8 cellular contexts compared by ENCODE assay signal in the genomic region with DNA sequence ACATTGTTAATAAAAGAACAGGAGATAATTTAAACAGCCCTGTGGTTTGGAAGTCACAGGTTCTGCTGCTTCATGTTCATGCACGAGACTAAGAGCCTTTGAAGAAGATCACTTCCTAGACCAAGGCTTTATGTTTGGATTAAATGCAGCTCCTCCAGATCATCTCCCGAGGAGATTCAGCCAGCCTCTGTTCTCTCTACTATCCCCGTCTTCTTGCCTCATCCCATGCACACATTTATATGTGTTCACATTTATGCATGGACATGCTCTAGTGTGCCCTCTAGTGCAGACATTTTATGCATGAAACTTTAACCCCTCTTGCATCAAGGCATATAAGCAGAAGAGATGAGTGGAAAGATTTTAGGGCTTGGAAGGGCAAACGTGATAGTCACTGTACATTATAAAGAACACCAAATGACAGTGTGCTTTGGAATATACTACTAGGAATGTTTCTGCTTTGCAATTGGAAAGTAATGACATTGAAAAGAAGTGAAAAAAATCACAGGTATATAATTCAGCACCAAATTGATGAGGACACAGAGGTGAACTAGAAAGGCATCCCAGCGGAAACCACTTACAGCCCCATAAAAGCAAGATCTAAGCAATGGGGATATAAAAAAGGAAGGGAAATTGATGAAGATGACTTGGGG.
DNase-seq lines count a peak whose midpoint lies in the region; ATAC-seq, FAIRE-seq and TF ChIP-seq lines count a peak whose summit lies in the region.
"Not testable (repeated sequence)": the region's sequence is repeated elsewhere in the genome, so short reads cannot be mapped to it uniquely, and the experiment has no call there.

No MANE protein-coding gene starts in this region.

- H4K91ac ChIP-seq in mesenchymal stem cell (ENCODE audit: low read length), result not testable (repeated sequence)

- DNase-seq in BJ (ENCODE audit: low read depth); GM23248; Panc1 (ENCODE audit: low read depth, low spot score); activated CD8-positive, alpha-beta T cell treated with anti-CD3 and anti-CD28 coated beads for 36 hours; K562 (ENCODE audit: extremely low read depth in 1 of 4, low spot score in 3 of 4); Right ventricle myocardium superior: not testable (repeated sequence)
- DNase-seq in mesenchymal stem cell, result peak; percentile 46

- H2BK5ac ChIP-seq in mesenchymal stem cell (ENCODE audit: low read depth, low read length, poor library complexity, severe bottlenecking), result not testable (repeated sequence)

- H3K9me3 ChIP-seq in GM23248 (ENCODE audit: low read depth); Panc1 (ENCODE audit: control insufficient read depth, insufficient read depth, low read depth, low read length); K562 (replicated peaks; ENCODE audit: control insufficient read depth, insufficient read depth, low read depth, low read length); mesenchymal stem cell (ENCODE audit: control insufficient read depth, low read length): not testable (repeated sequence)

- peak; percentile 94 for FAIRE-seq in K562 (lab: Jason Lieb, UNC)

- peak overlapping the region; percentile 30; the same call in 1 of the 2 replicates for H3K27ac ChIP-seq in GM23248
- H3K27ac ChIP-seq in Panc1 (ENCODE audit: low read length); K562 (ENCODE audit: extremely low read depth, low read depth, low read length); mesenchymal stem cell (ENCODE audit: low read length, poor library complexity, severe bottlenecking): not testable (repeated sequence)

- not testable (repeated sequence) for H3K23ac ChIP-seq in mesenchymal stem cell (ENCODE audit: low read length in 2 of 2)

- peak overlapping the region; percentile 59 for H3K4me3 Mint-ChIP-seq in activated CD8-positive, alpha-beta T cell treated with anti-CD3 and anti-CD28 coated beads for 36 hours
- H3K4me3 Mint-ChIP-seq in stimulated activated memory B cell treated with anti-CD40 and anti-IgM and Interleukin-4, amounts not matched to agents 10 μg/mL and 1 μg/mL and 100 μg/mL, for 72 hours, result peak overlapping the region; percentile 33

- not testable (repeated sequence) for H2BK120ac ChIP-seq in mesenchymal stem cell (ENCODE audit: low read depth, low read length)

- not testable (repeated sequence) for H4K8ac ChIP-seq in mesenchymal stem cell (ENCODE audit: low read length)

- not testable (repeated sequence) for H2AFZ ChIP-seq in GM23248; K562 (ENCODE audit: low read depth, low read length); mesenchymal stem cell (ENCODE audit: low read depth, low read length)

- H3K4ac ChIP-seq in mesenchymal stem cell (ENCODE audit: low read depth in 1 of 2, low read length in 2 of 2), result not testable (repeated sequence)

- not testable (repeated sequence) for BruUV-seq in Panc1 (replicated peaks; lab: Mats Ljungman, UMichigan); K562 (replicated peaks; lab: Mats Ljungman, UMichigan)

- not testable (repeated sequence) for TF ChIP-seq RAD21 in K562 (CRISPR knock-in tag; conservative IDR thresholded peaks at IDR 0.05 in 1 of 2, IDR thresholded peaks at IDR 0.05 in 1 of 2)

- TF ChIP-seq CTCF in BJ (IDR thresholded peaks at IDR 0.05; ENCODE audit: insufficient read depth, low read depth, low read length) (0 out of 2 replicates have a peak, but pooled peaks have one; percentile 2), Panc1 (IDR thresholded peaks at IDR 0.05) (peak; percentile 14; the same call in 1 of the 2 replicates)
- not testable (repeated sequence) for TF ChIP-seq CTCF in activated CD8-positive, alpha-beta T cell treated with anti-CD3 and anti-CD28 coated beads for 36 hours (IDR thresholded peaks at IDR 0.05); K562 (IDR thresholded peaks at IDR 0.05 in 2 of 3, conservative IDR thresholded peaks at IDR 0.05 in 1 of 3; ENCODE audit: insufficient read depth in 2 of 3, low read depth in 1 of 3, low read length in 3 of 3)

- H3K27ac Mint-ChIP-seq in activated CD8-positive, alpha-beta T cell treated with anti-CD3 and anti-CD28 coated beads for 36 hours, result peak overlapping the region; percentile 93
- H3K27ac Mint-ChIP-seq in stimulated activated memory B cell treated with anti-CD40 and anti-IgM and Interleukin-4, amounts not matched to agents 10 μg/mL and 1 μg/mL and 100 μg/mL, for 72 hours, result peak overlapping the region; percentile 89

- not testable (repeated sequence) for H4K20me1 ChIP-seq in GM23248 (ENCODE audit: insufficient read depth); K562 (replicated peaks; ENCODE audit: control insufficient read depth, insufficient read depth, low read length)

- not testable (repeated sequence) for H3K9me2 ChIP-seq in GM23248 (ENCODE audit: insufficient read depth)

- CTCF ChIA-PET in BJ (lab: Yijun Ruan, JAX); Panc1 (lab: Charles Lee); activated CD8-positive, alpha-beta T cell treated with anti-CD3 and anti-CD28 coated beads for 36 hours (lab: Charles Lee); K562 (lab: Yijun Ruan, JAX; ENCODE audit: low intra/inter-chr PET ratio): not testable (repeated sequence)

- ATAC-seq in Panc1 (peak; percentile 81), K562 (peak; percentile 63), Right ventricle myocardium superior (ENCODE audit: poor library complexity) (peak; percentile 65)
- ATAC-seq in activated CD8-positive, alpha-beta T cell treated with anti-CD3 and anti-CD28 coated beads for 36 hours, result peak; percentile 43
- peak; percentile 53 for ATAC-seq in stimulated activated memory B cell treated with anti-CD40 and anti-IgM and Interleukin-4, amounts not matched to agents 10 μg/mL and 1 μg/mL and 100 μg/mL, for 72 hours

- not testable (repeated sequence) for TF ChIP-seq POLR2A in K562 (conservative IDR thresholded peaks at IDR 0.05)

- H3K27me3 ChIP-seq in BJ (ENCODE audit: control insufficient read depth, insufficient read depth, low read length); GM23248 (replicated peaks; ENCODE audit: insufficient read depth); Panc1 (ENCODE audit: control insufficient read depth, insufficient read depth, low read length); K562 (ENCODE audit: control insufficient read depth in 2 of 2, insufficient read depth in 2 of 2, low read length in 2 of 2); mesenchymal stem cell (ENCODE audit: control insufficient read depth in 1 of 2, insufficient read depth in 1 of 2, low read length in 2 of 2): not testable (repeated sequence)

- H3K9me1 ChIP-seq in K562 (ENCODE audit: control insufficient read depth, insufficient read depth, low read length), result not testable (repeated sequence)

- H3F3A ChIP-seq in GM23248 (ENCODE audit: insufficient read depth), result peaks cover 32% of the 10 kb centered on the region

- H3K18ac ChIP-seq in mesenchymal stem cell (ENCODE audit: low read depth in 1 of 2, low read length in 2 of 2), result not testable (repeated sequence)

- POLR2A ChIA-PET in BJ (lab: Charles Lee); Panc1 (lab: Charles Lee); activated CD8-positive, alpha-beta T cell treated with anti-CD3 and anti-CD28 coated beads for 36 hours (lab: Charles Lee); K562 (lab: Yijun Ruan, JAX): not testable (repeated sequence)

- not testable (repeated sequence) for H3K79me1 ChIP-seq in mesenchymal stem cell (replicated peaks; ENCODE audit: low read length, poor library complexity, severe bottlenecking)

- intact Hi-C loops in Panc1 (cut with micrococcal nuclease; ENCODE audit: unreplicated experiment); activated CD8-positive, alpha-beta T cell treated with anti-CD3 and anti-CD28 coated beads for 36 hours (cut with micrococcal nuclease); K562 (cut with micrococcal nuclease); Right ventricle myocardium superior (cut with DNase I): not testable (repeated sequence)

- H3K27me3 Mint-ChIP-seq in activated CD8-positive, alpha-beta T cell treated with anti-CD3 and anti-CD28 coated beads for 36 hours; stimulated activated memory B cell treated with anti-CD40 and anti-IgM and Interleukin-4, amounts not matched to agents 10 μg/mL and 1 μg/mL and 100 μg/mL, for 72 hours: not testable (repeated sequence)

- H2BK12ac ChIP-seq in mesenchymal stem cell (ENCODE audit: low read length in 2 of 2), result not testable (repeated sequence)

- WGBS in GM23248 (ENCODE audit: low coverage in 1 of 2, low lambda C conversion rate in 2 of 2, missing lambda C conversion rate in 2 of 2), 2 experiments, result 37 to 38% methylated on average over 5 of the region's 5 CpGs
- 50% methylated on average over 4 of the region's 5 CpGs for WGBS in K562 (ENCODE audit: insufficient coverage, low coverage, missing lambda C conversion rate)
- WGBS in mesenchymal stem cell, result no CpG with 5 or more reads among the region's 5 CpGs

- H3K4me1 ChIP-seq in GM23248 (ENCODE audit: insufficient read depth), result peaks cover 25% of the 10 kb centered on the region
- not testable (repeated sequence) for H3K4me1 ChIP-seq in Panc1 (ENCODE audit: control insufficient read depth, insufficient read depth, low read length); K562 (replicated peaks in 1 of 2; ENCODE audit: control insufficient read depth in 2 of 2, insufficient read depth in 2 of 2, low read length in 2 of 2); mesenchymal stem cell (ENCODE audit: control insufficient read depth, insufficient read depth, low read depth, low read length)

- not testable (repeated sequence) for TF ChIP-seq EP300 in K562 (IDR thresholded peaks at IDR 0.05; ENCODE audit: low read length)

- H3K4me1 Mint-ChIP-seq in activated CD8-positive, alpha-beta T cell treated with anti-CD3 and anti-CD28 coated beads for 36 hours (ENCODE audit: low read depth), result peaks cover 26% of the 10 kb centered on the region
- H3K4me1 Mint-ChIP-seq in stimulated activated memory B cell treated with anti-CD40 and anti-IgM and Interleukin-4, amounts not matched to agents 10 μg/mL and 1 μg/mL and 100 μg/mL, for 72 hours, result peaks cover 18% of the 10 kb centered on the region

- H3K36me3 Mint-ChIP-seq in activated CD8-positive, alpha-beta T cell treated with anti-CD3 and anti-CD28 coated beads for 36 hours (ENCODE audit: low read depth), result peaks cover 20% of the 10 kb centered on the region
- peaks cover 15% of the 10 kb centered on the region for H3K36me3 Mint-ChIP-seq in stimulated activated memory B cell treated with anti-CD40 and anti-IgM and Interleukin-4, amounts not matched to agents 10 μg/mL and 1 μg/mL and 100 μg/mL, for 72 hours

- not testable (repeated sequence) for H2AK5ac ChIP-seq in mesenchymal stem cell (ENCODE audit: low read length, severe bottlenecking)

- not testable (repeated sequence) for H3K4me3 ChIP-seq in BJ (ENCODE audit: low read depth, low read length); GM23248; Panc1 (ENCODE audit: low read depth in 2 of 2, low read length in 2 of 2); K562
- H3K4me3 ChIP-seq in mesenchymal stem cell (ENCODE audit: insufficient read depth in 1 of 2, low read depth in 1 of 2, low read length in 2 of 2), result peak overlapping the region in 1 of 2 experiments; percentile 37

- not testable (repeated sequence) for H3K14ac ChIP-seq in mesenchymal stem cell (ENCODE audit: low read length in 2 of 2)

- not testable (repeated sequence) for H3K9ac ChIP-seq in GM23248; K562 (ENCODE audit: insufficient read depth in 1 of 2, low read depth in 2 of 2, low read length in 2 of 2); mesenchymal stem cell (ENCODE audit: low read length)

- H3K4me2 ChIP-seq in GM23248 (ENCODE audit: unreplicated experiment); K562 (ENCODE audit: insufficient read depth, low read length); mesenchymal stem cell (ENCODE audit: low read length, poor library complexity, severe bottlenecking): not testable (repeated sequence)

- H3K36me3 ChIP-seq in BJ (ENCODE audit: control insufficient read depth, insufficient read depth, low read length); GM23248 (ENCODE audit: low read depth); Panc1 (ENCODE audit: control insufficient read depth, insufficient read depth, low read length); mesenchymal stem cell (ENCODE audit: control insufficient read depth in 1 of 2, insufficient read depth in 2 of 2, low read depth in 1 of 2, low read length in 2 of 2): not testable (repeated sequence)
- H3K36me3 ChIP-seq in K562 (ENCODE audit: control insufficient read depth, insufficient read depth, low read length), result peaks cover 18% of the 10 kb centered on the region; the same call in 1 of the 3 replicates

- not testable (repeated sequence) for H3K9me3 Mint-ChIP-seq in activated CD8-positive, alpha-beta T cell treated with anti-CD3 and anti-CD28 coated beads for 36 hours; stimulated activated memory B cell treated with anti-CD40 and anti-IgM and Interleukin-4, amounts not matched to agents 10 μg/mL and 1 μg/mL and 100 μg/mL, for 72 hours

- in situ Hi-C loops in GM23248 (cut with MboI); Panc1 (cut with HindIII; ENCODE audit: low pct_unique_long_range_greater_than_20kb, low sequenced_read_pairs): not testable (repeated sequence)
- in situ Hi-C loops in K562 (cut with MboI), result loop anchor here (25.0 kb wide), 1 partner anchor 536 kb away; the partner anchor contains the start of gene RNU2-63P

- peaks cover 87% of the 10 kb centered on the region for H3K79me2 ChIP-seq in GM23248 (ENCODE audit: insufficient read depth)
- peaks cover 70% of the 10 kb centered on the region for H3K79me2 ChIP-seq in K562 (ENCODE audit: control insufficient read depth, insufficient read depth, low read length)

- not testable (repeated sequence) for H2BK15ac ChIP-seq in mesenchymal stem cell (ENCODE audit: low read depth, poor library complexity, severe bottlenecking)
